8 cellular contexts compared by ENCODE assay signal in genomic region chr1:68478662-68479061, GRCh38. TPM values are rescaled to one million over a fixed set of nuclear protein-coding genes. Genes with fewer than 3 reads are reported as not detected.
"Had no signal": no experiment of that assay in that cellular context is flagged by ENCODE, and none has a peak within 500 bp of the region (broad histone marks: within the 10 kb centered on the region; RNA-seq: fewer than 3 reads in every experiment).

No MANE protein-coding gene starts in this region.

- H3K9me3 Mint-ChIP-seq: H9, IgD-negative memory B cell had no signal

- H3K27me3 Mint-ChIP-seq: IgD-negative memory B cell had no signal

- H3K4me3 ChIP-seq: GM23248 had no signal

- H3K4me3 Mint-ChIP-seq: H9, IgD-negative memory B cell had no signal

- DNase-seq: GM23248, H9, HCEC 1CT, KBM-7 had no signal

- H3K27ac ChIP-seq: GM23248 had no signal

- H3K9ac ChIP-seq: GM23248 had no signal

- H3K27ac Mint-ChIP-seq: IgD-negative memory B cell had no signal

- ATAC-seq: HepG2 had no signal

RNA-seq across cellular contexts. Expression of gene RPE65, which starts 28.9 kb away (rescaled TPM):
- total RNA-seq: GM23248, H1, H9, HepG2, HT1080 had no signal
- polyA plus RNA-seq: GM23248, H1, HepG2, IgD-negative memory B cell had no signal
